23 cellular contexts compared by ENCODE assay signal in the genomic region with DNA sequence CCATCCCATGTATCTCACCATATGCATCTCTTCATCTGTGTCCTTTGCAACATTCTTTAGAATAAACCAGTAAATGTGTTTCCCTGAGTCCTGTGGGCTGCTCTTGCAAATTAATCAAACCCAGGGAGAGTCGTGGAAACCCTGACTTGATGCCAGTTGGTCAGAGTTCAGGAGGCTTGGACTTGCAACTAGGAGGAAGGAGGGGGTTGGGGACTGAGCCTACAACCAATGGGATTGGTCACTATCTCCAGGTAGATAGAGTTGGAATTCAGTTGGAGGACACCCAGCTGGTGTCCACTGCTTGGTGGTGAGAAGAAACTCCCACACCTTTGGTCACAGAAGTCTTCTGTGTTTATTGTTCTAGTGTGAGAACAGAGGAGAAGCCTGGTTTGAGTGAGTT. TPM values are rescaled to one million over a fixed set of nuclear protein-coding genes. Genes with fewer than 3 reads are reported as not detected.
"Had no signal": no experiment of that assay in that cellular context is flagged by ENCODE, and none has a peak within 500 bp of the region (broad histone marks: within the 10 kb centered on the region; RNA-seq: fewer than 3 reads in every experiment).

No MANE protein-coding gene starts in this region.

- H3K4me3 Mint-ChIP-seq: activated CD8-positive, alpha-beta T cell treated with anti-CD3 and anti-CD28 coated beads, Interleukin-2, amount 10 ng/mL, durations not matched to agents 7 days and 5 days; brain had no signal

- DNase-seq: activated CD4-positive, CD25-positive, alpha-beta regulatory T cell; activated CD8-positive, alpha-beta T cell treated with anti-CD3 and anti-CD28 coated beads, Interleukin-2, amount 10 ng/mL, durations not matched to agents 7 days and 5 days; activated effector memory CD4-positive, alpha-beta T cell treated with anti-CD3 and anti-CD28 coated beads, Interleukin-2, amount 50 U/mL, for 16 hours; activated naive CD4-positive, alpha-beta T cell; adrenal gland; caudate nucleus; cerebellar nuclear complex; MM.1S; MV-4-11; NCI-H1092; NCI-H1436 treated with DMSO at 0.1 percent for 48 hours; NCI-H1694 treated with DMSO at 0.1 percent for 48 hours; NCI-H2029; NCI-H345; NCI-H524 treated with DMSO at 0.1 percent for 48 hours; SHP77; SJCRH30; T1000; WERI-Rb-1 had no signal

- H3K27ac Mint-ChIP-seq: brain had no signal

- H3K4me1 Mint-ChIP-seq: brain had no signal

- H3K36me3 Mint-ChIP-seq: brain had no signal

- ATAC-seq: activated CD8-positive, alpha-beta T cell treated with anti-CD3 and anti-CD28 coated beads, Interleukin-2, amount 10 ng/mL, durations not matched to agents 7 days and 5 days; Panc1 had no signal

RNA-seq across cellular contexts. Expression of a gene that starts 38.3 kb away (rescaled TPM):
- total RNA-seq: LHCN-M2, RPMI7951 had no signal
